Comparison of ENCODE assay signal across 9 cellular contexts in genomic region chr19:45505151-45505995, GRCh38. TPM values are rescaled to one million over a fixed set of nuclear protein-coding genes. Genes with fewer than 3 reads are reported as not detected.
A peak's percentile ranks its signal among the peaks of the same experiment; 100 is the strongest.
DNase-seq lines count a peak whose midpoint lies in the region; ATAC-seq and TF ChIP-seq lines count a peak whose summit lies in the region.
"Had no signal": no experiment of that assay in that cellular context is flagged by ENCODE, and none has a peak within 500 bp of the region (broad histone marks: within the 10 kb centered on the region; RNA-seq: fewer than 3 reads in every experiment).

No MANE protein-coding gene starts in this region.

- peaks cover 0 to 9% (median 0%) of the 10 kb centered on the region in 7 donors for H3K27me3 ChIP-seq in heart right ventricle
- peaks cover 0 to 8% of the 10 kb centered on the region in 2 donors for H3K27me3 ChIP-seq in left lung
- no peaks in the 10 kb centered on the region for H3K27me3 ChIP-seq in vagina

- no peak for DNase-seq in heart right ventricle
- DNase-seq in Right ventricle myocardium inferior (ENCODE audit: missing footprints): no peak
- DNase-seq in left lung: no peak
- no peak for DNase-seq in vagina (ENCODE audit: extremely low spot score in 2 of 2)
- no peak for DNase-seq in GM10248 (ENCODE audit: extremely low spot score)
- DNase-seq in mucosa of descending colon: no peak
- DNase-seq: stimulated activated CD4-positive, alpha-beta T cell treated with anti-CD3 and anti-CD28 coated beads, Interleukin-4, amount 100 ng/mL, for 24 hours had no signal

- peak overlapping the region in 7 of 10 donors; percentile 84 to 99 (median 98) for H3K27ac ChIP-seq in heart right ventricle
- H3K27ac ChIP-seq in adipose tissue (ENCODE audit: low read depth, low read length): peak overlapping the region; percentile 70
- peak overlapping the region; percentile 86 to 98 for H3K27ac ChIP-seq in left lung
- peak overlapping the region; percentile 93 for H3K27ac ChIP-seq in vagina

- H3K4me1 ChIP-seq in heart right ventricle (peaks cover 0 to 43% (median 12%) of the 10 kb centered on the region in 9 donors), left lung (peaks cover 8 to 66% of the 10 kb centered on the region in 2 donors), vagina (peaks cover 34% of the 10 kb centered on the region), mucosa of descending colon (ENCODE audit: low read depth) (peaks cover 19% of the 10 kb centered on the region)

- WGBS in heart right ventricle, 2 donors: 85 to 89% methylated on average over 8 of the region's 8 CpGs
- WGBS in adipose tissue, 3 donors: 68 to 88% (median 87%) methylated on average over 8 of the region's 8 CpGs

- no peak overlapping the region for H3K4me3 ChIP-seq in heart right ventricle
- H3K4me3 ChIP-seq in left lung: no peak overlapping the region
- H3K4me3 ChIP-seq in vagina: no peak overlapping the region
- H3K4me3 ChIP-seq in mucosa of descending colon: no peak overlapping the region

- TF ChIP-seq POLR2A in vagina (IDR thresholded peaks at IDR 0.05): no peak

- intact Hi-C loops in heart right ventricle (cut with DNase I): loop anchor here in 2 of 10 donors (5.0 kb wide), 2 partner anchors 67 to 72 kb away; no protein-coding TSS in a partner anchor
- intact Hi-C loops in Right ventricle myocardium inferior (cut with DNase I): loop anchor here (5.0 kb wide), 1 partner anchor 97 kb away; the partner anchor contains the start of gene GPR4
- intact Hi-C loops in left lung (cut with DNase I): no loop called here
- intact Hi-C loops in vagina (cut with DNase I): no loop called here
- intact Hi-C loops in mucosa of descending colon (cut with DNase I, micrococcal nuclease): no loop called here

- CTCF ChIA-PET in GM10248 (lab: Yijun Ruan, JAX): interaction anchor here (0.6 to 3.5 kb wide), 6 partner anchors 9 to 134 kb away, joined by 4 to 26 read pairs (median 5); partner anchors contain the start of gene EML2

- no peaks in the 10 kb centered on the region for H3K9me3 ChIP-seq in heart right ventricle
- no peaks in the 10 kb centered on the region for H3K9me3 ChIP-seq in left lung
- no peaks in the 10 kb centered on the region for H3K9me3 ChIP-seq in vagina
- H3K9me3 ChIP-seq in mucosa of descending colon: no peaks in the 10 kb centered on the region

- TF ChIP-seq CTCF in heart right ventricle (IDR thresholded peaks at IDR 0.05) (no peak), left lung (IDR thresholded peaks at IDR 0.05) (no peak), vagina (IDR thresholded peaks at IDR 0.05) (no peak), GM10248 (IDR thresholded peaks at IDR 0.05; ENCODE audit: control extremely low read depth, extremely low read depth, low read depth, missing control alignments) (no peak), mucosa of descending colon (IDR thresholded peaks at IDR 0.05) (no peak)

- POLR2A ChIA-PET in GM10248 (lab: Yijun Ruan, JAX): interaction anchor here (1.2 kb wide), 1 partner anchor 37 kb away, joined by 3 read pairs; no protein-coding TSS in a partner anchor

- no peak for ATAC-seq in heart right ventricle
- no peak for ATAC-seq in Right ventricle myocardium inferior
- ATAC-seq in left lung: no peak
- ATAC-seq in HG03108 (IDR thresholded peaks at IDR 0.05; ENCODE audit: unreplicated experiment): no peak
- ATAC-seq in mucosa of descending colon: no peak

- peaks cover 0 to under 1% (median 0%) of the 10 kb centered on the region in 9 donors for H3K36me3 ChIP-seq in heart right ventricle
- H3K36me3 ChIP-seq in left lung: peaks cover 0 to 4% of the 10 kb centered on the region in 2 donors
- no peaks in the 10 kb centered on the region for H3K36me3 ChIP-seq in vagina
- no peaks in the 10 kb centered on the region for H3K36me3 ChIP-seq in mucosa of descending colon (ENCODE audit: low read depth)

RNA-seq across cellular contexts. Expression of gene VASP, which starts 1.9 kb away (rescaled TPM):
- total RNA-seq in heart right ventricle (10 to 100 TPM; 24.9 to 78.6 (median 42.3) TPM), Right ventricle myocardium inferior (49.0 TPM), left lung (100 to 1,000 TPM; 109 to 220 TPM), vagina (103 TPM), mucosa of descending colon (100 to 1,000 TPM; 190 to 252 (median 235) TPM)
- polyA plus RNA-seq in heart right ventricle (10 to 100 TPM; 62.3 to 70.0 TPM), adipose tissue (10 to 100 TPM; 14.9 to 93.0 (median 78.0) TPM)

RNA-seq across cellular contexts. Expression of gene PPM1N, which starts 7.1 kb away (rescaled TPM):
- total RNA-seq in heart right ventricle (1 to 10 TPM in 1 of 10 donors, under 1 TPM in 4, not detected in 5; 0.32 to 3.6 (median 0.57) TPM), Right ventricle myocardium inferior (0.65 TPM), left lung (1 to 10 TPM in 1 of 2 donors, under 1 TPM in 1; 0.47 to 2.1 TPM), vagina (3.9 TPM), mucosa of descending colon (1 to 10 TPM in 1 of 3 donors, under 1 TPM in 2; 0.43 to 1.3 (median 0.87) TPM)
- polyA plus RNA-seq in heart right ventricle (under 1 TPM; 0.51 to 0.68 TPM), adipose tissue (1 to 10 TPM in 1 of 3 donors, under 1 TPM in 2; 0.62 to 3.7 (median 0.71) TPM)

RNA-seq across cellular contexts. Expression of gene RTN2, which starts 8.5 kb away (rescaled TPM):
- 10 to 100 TPM; 15.9 to 33.7 (median 21.8) TPM for total RNA-seq in heart right ventricle
- polyA plus RNA-seq in heart right ventricle: 10 to 100 TPM; 11.1 to 13.3 TPM
- 30.6 TPM for total RNA-seq in Right ventricle myocardium inferior
- polyA plus RNA-seq in adipose tissue: 1 to 10 TPM; 4.9 to 7.6 (median 6.4) TPM
- total RNA-seq in left lung: 10 to 100 TPM in 1 of 2 donors, 1 to 10 TPM in 1; 9.4 to 16.7 TPM
- 13.0 TPM for total RNA-seq in vagina
- 10 to 100 TPM in 1 of 3 donors, 1 to 10 TPM in 2; 3.1 to 18.2 (median 6.2) TPM for total RNA-seq in mucosa of descending colon

RNA-seq across cellular contexts. Expression of gene FOSB, which starts 37.6 kb away (rescaled TPM):
- 10 to 100 TPM in 2 of 10 donors, 1 to 10 TPM in 7, under 1 TPM in 1; 0.39 to 54.5 (median 4.9) TPM for total RNA-seq in heart right ventricle
- polyA plus RNA-seq in heart right ventricle: 1 to 10 TPM; 2.1 to 5.5 TPM
- 0.32 TPM for total RNA-seq in Right ventricle myocardium inferior
- polyA plus RNA-seq in adipose tissue: 100 to 1,000 TPM in 2 of 3 donors, 10 to 100 TPM in 1; 11.9 to 650 (median 341) TPM
- total RNA-seq in left lung: 10 to 100 TPM in 1 of 2 donors, 1 to 10 TPM in 1; 7.1 to 20.4 TPM
- 20.6 TPM for total RNA-seq in vagina
- 10 to 100 TPM in 1 of 3 donors, 1 to 10 TPM in 1, under 1 TPM in 1; 0.58 to 10.3 (median 1.6) TPM for total RNA-seq in mucosa of descending colon
